Comparison of ENCODE assay signal across 12 cellular contexts in the genomic region with DNA sequence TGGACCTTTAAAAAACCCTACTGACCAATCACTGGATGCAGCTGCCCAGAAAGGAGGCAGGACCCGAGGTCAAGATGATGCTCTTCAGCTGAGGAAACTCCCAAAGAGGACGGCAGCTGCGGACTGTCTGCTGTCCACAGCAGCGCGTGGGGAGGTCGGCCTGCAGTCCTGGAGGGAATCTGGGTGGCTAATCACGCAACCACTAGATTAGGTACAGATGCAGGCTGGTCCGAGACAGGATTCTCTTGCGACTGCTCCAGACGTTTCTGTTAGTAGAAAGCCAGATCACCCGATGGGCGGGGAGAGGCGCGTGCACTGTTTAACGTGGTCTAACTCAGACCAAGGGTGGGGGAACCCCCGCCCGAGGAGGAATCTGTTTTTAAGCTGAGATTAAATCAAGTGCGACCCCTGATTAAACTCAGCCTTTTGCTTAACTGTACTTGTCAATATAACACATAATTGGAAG. TPM values are rescaled to one million over a fixed set of nuclear protein-coding genes. Genes with fewer than 3 reads are reported as not detected.
DNase-seq lines count a peak whose midpoint lies in the region; ATAC-seq and TF ChIP-seq lines count a peak whose summit lies in the region.
"Had no signal": no experiment of that assay in that cellular context is flagged by ENCODE, and none has a peak within 500 bp of the region (broad histone marks: within the 10 kb centered on the region; RNA-seq: fewer than 3 reads in every experiment).

No MANE protein-coding gene starts in this region.

- no peaks in the 10 kb centered on the region for H3K36me3 Mint-ChIP-seq in GM23338 (ENCODE audit: low read depth)
- H3K36me3 Mint-ChIP-seq in mesothelial cell of epicardium, result no peaks in the 10 kb centered on the region
- H3K36me3 Mint-ChIP-seq in T-helper 2 cell treated with Interferon-gamma antibody and Interleukin-4, amounts not matched to agents 5 μg/mL and 100 μg/mL, for 36 hours (ENCODE audit: low read depth), result no peaks in the 10 kb centered on the region
- H3K36me3 Mint-ChIP-seq: natural killer cell had no signal

- no peaks in the 10 kb centered on the region for H3K36me3 ChIP-seq in GM23338 (ENCODE audit: insufficient read depth)

- H3K4me1 ChIP-seq in GM23338 (ENCODE audit: insufficient read depth), result peaks cover 8% of the 10 kb centered on the region; the same call in 1 of the 2 replicates

- H3K27ac ChIP-seq in GM23338 (ENCODE audit: low read depth) (no peak overlapping the region), coronary artery (no peak overlapping the region)

- no peaks in the 10 kb centered on the region for H3K9me2 ChIP-seq in GM23338 (ENCODE audit: insufficient read depth)

- no peak overlapping the region for H3K4me2 ChIP-seq in GM23338

- TF ChIP-seq CTCF in AG09309 (IDR thresholded peaks at IDR 0.05; ENCODE audit: control insufficient read depth, insufficient read depth, low read depth, low read length, missing control alignments) (no peak), GM23338 (conservative IDR thresholded peaks at IDR 0.05; ENCODE audit: low read depth in 2 of 2) (no peak), coronary artery (IDR thresholded peaks at IDR 0.05) (no peak), mesothelial cell of epicardium (IDR thresholded peaks at IDR 0.05; ENCODE audit: unreplicated experiment) (no peak)

- H3K27ac Mint-ChIP-seq in GM23338, result no peak overlapping the region
- H3K27ac Mint-ChIP-seq in mesothelial cell of epicardium, result no peak overlapping the region
- H3K27ac Mint-ChIP-seq in T-helper 2 cell treated with Interferon-gamma antibody and Interleukin-4, amounts not matched to agents 5 μg/mL and 100 μg/mL, for 36 hours, result no peak overlapping the region
- H3K27ac Mint-ChIP-seq: activated naive CD8-positive, alpha-beta T cell treated with anti-CD3 and anti-CD28 coated beads, Interleukin-2, amount 50 U/mL, for 24 hours; natural killer cell had no signal

- H3K27me3 Mint-ChIP-seq in GM23338 (ENCODE audit: insufficient read depth, low read depth, poor library complexity), result peaks cover 15% of the 10 kb centered on the region
- peaks cover 5% of the 10 kb centered on the region for H3K27me3 Mint-ChIP-seq in mesothelial cell of epicardium (ENCODE audit: low read depth)
- H3K27me3 Mint-ChIP-seq in T-helper 2 cell treated with Interferon-gamma antibody and Interleukin-4, amounts not matched to agents 5 μg/mL and 100 μg/mL, for 36 hours (ENCODE audit: low read depth), result peaks cover 33% of the 10 kb centered on the region

- H3K4me3 Mint-ChIP-seq in GM23338, result no peak overlapping the region; the same call in 2 of the 3 replicates
- H3K4me3 Mint-ChIP-seq in mesothelial cell of epicardium, result peak overlapping the region; percentile 29
- H3K4me3 Mint-ChIP-seq in T-helper 2 cell treated with Interferon-gamma antibody and Interleukin-4, amounts not matched to agents 5 μg/mL and 100 μg/mL, for 36 hours, result no peak overlapping the region
- H3K4me3 Mint-ChIP-seq: activated naive CD8-positive, alpha-beta T cell treated with anti-CD3 and anti-CD28 coated beads, Interleukin-2, amount 50 U/mL, for 24 hours; natural killer cell had no signal

- DNase-seq in AG09309 (ENCODE audit: low read depth), result peak; percentile 25
- no peak for DNase-seq in GM23338 (ENCODE audit: low spot score)
- peak; percentile 55 for DNase-seq in coronary artery (ENCODE audit: low spot score)
- DNase-seq in mesothelial cell of epicardium (ENCODE audit: low spot score in 2 of 2, unreplicated experiment in 2 of 2), result no peak
- no peak for DNase-seq in NCI-H345 (lab: John Stamatoyannopoulos, UW)
- no peak for DNase-seq in cerebellum (ENCODE audit: low spot score)
- no peak for DNase-seq in T-helper 2 cell treated with Interferon-gamma antibody and Interleukin-4, amounts not matched to agents 5 μg/mL and 100 μg/mL, for 36 hours (ENCODE audit: low spot score)
- DNase-seq: activated naive CD8-positive, alpha-beta T cell treated with anti-CD3 and anti-CD28 coated beads, Interleukin-2, amount 50 U/mL, for 24 hours; natural killer cell; NCI-H2171 treated with DMSO at 0.1 percent for 48 hours; RPMI8226 had no signal

- ATAC-seq in GM23338 (no peak), HG02588 (IDR thresholded peaks at IDR 0.05; ENCODE audit: unreplicated experiment) (no peak)
- ATAC-seq: activated naive CD8-positive, alpha-beta T cell treated with anti-CD3 and anti-CD28 coated beads, Interleukin-2, amount 50 U/mL, for 24 hours; natural killer cell had no signal

- peak overlapping the region; percentile 30 for H3K4me3 ChIP-seq in AG09309 (ENCODE audit: control insufficient read depth, low read depth, low read length)
- no peak overlapping the region for H3K4me3 ChIP-seq in GM23338
- H3K4me3 ChIP-seq in coronary artery, result peak overlapping the region; percentile 24

- H3K4me1 Mint-ChIP-seq in GM23338, result peaks cover 10% of the 10 kb centered on the region
- peaks cover 5% of the 10 kb centered on the region for H3K4me1 Mint-ChIP-seq in mesothelial cell of epicardium
- peaks cover 15% of the 10 kb centered on the region for H3K4me1 Mint-ChIP-seq in T-helper 2 cell treated with Interferon-gamma antibody and Interleukin-4, amounts not matched to agents 5 μg/mL and 100 μg/mL, for 36 hours (ENCODE audit: low read depth)
- H3K4me1 Mint-ChIP-seq: natural killer cell had no signal

- H4K20me1 ChIP-seq in GM23338 (replicated peaks; ENCODE audit: insufficient read depth), result no peaks in the 10 kb centered on the region

- no peaks in the 10 kb centered on the region for H3K79me2 ChIP-seq in GM23338 (replicated peaks; ENCODE audit: insufficient read depth)

- no peaks in the 10 kb centered on the region for H3K27me3 ChIP-seq in GM23338 (ENCODE audit: insufficient read depth)

- peak overlapping the region; percentile 88 for H2AFZ ChIP-seq in GM23338

- no peaks in the 10 kb centered on the region; the same call in 2 of the 3 replicates for H3K9me3 Mint-ChIP-seq in GM23338
- no peaks in the 10 kb centered on the region for H3K9me3 Mint-ChIP-seq in mesothelial cell of epicardium
- no peaks in the 10 kb centered on the region for H3K9me3 Mint-ChIP-seq in T-helper 2 cell treated with Interferon-gamma antibody and Interleukin-4, amounts not matched to agents 5 μg/mL and 100 μg/mL, for 36 hours
- H3K9me3 Mint-ChIP-seq: activated naive CD8-positive, alpha-beta T cell treated with anti-CD3 and anti-CD28 coated beads, Interleukin-2, amount 50 U/mL, for 24 hours; natural killer cell had no signal

- H3F3A ChIP-seq in GM23338 (replicated peaks; ENCODE audit: low read depth), result 0 out of 2 replicates have a peak, but pooled peaks cover 7% of the 10 kb centered on the region

TF ChIP-seq in GM23338, 12 proteins besides CTCF, POLR2A, EP300 and RAD21 (continues in another document):
- TF ChIP-seq POLR2AphosphoS5 (IDR thresholded peaks at IDR 0.05; ENCODE audit: low read depth), result no peak

RNA-seq across cellular contexts. Expression of a gene that starts 8.8 kb away (rescaled TPM):
- not detected in 2 replicates for total RNA-seq in GM23338 (2014; rRNA removed; shearing (Covaris generic))
- not detected in 2 replicates for polyA plus RNA-seq in GM23338 (2016; fragmentation: Nextera tagmentation; extraction: Ambion mirVana)
- total RNA-seq in mesothelial cell of epicardium (not detected in 3 replicates), cerebellum (not detected)
- total RNA-seq: natural killer cell had no signal

RNA-seq across cellular contexts. Expression of a gene that starts 20.6 kb away (rescaled TPM):
- not detected in 2 replicates for total RNA-seq in GM23338 (2014; rRNA removed; shearing (Covaris generic))
- not detected in 2 replicates for polyA plus RNA-seq in GM23338 (2016; fragmentation: Nextera tagmentation; extraction: Ambion mirVana)
- total RNA-seq in mesothelial cell of epicardium (not detected in 3 replicates), cerebellum (not detected)
- total RNA-seq: natural killer cell had no signal

RNA-seq across cellular contexts. Expression of a gene that starts 49.8 kb away (rescaled TPM):
- total RNA-seq in GM23338 (2014; rRNA removed; shearing (Covaris generic)), result 12.5 and 13.4 TPM in 2 replicates
- 4.1 and 4.8 TPM in 2 replicates for polyA plus RNA-seq in GM23338 (2016; fragmentation: Nextera tagmentation; extraction: Ambion mirVana)
- total RNA-seq in mesothelial cell of epicardium (21.8 to 22.3 TPM (median 21.8 TPM) in 3 replicates), cerebellum (38.5 TPM)

RNA-seq across cellular contexts. Expression of a gene that starts 53.3 kb away (rescaled TPM):
- total RNA-seq in GM23338 (2014; rRNA removed; shearing (Covaris generic)), result 121 and 140 TPM in 2 replicates
- 37.9 and 38.3 TPM in 2 replicates for polyA plus RNA-seq in GM23338 (2016; fragmentation: Nextera tagmentation; extraction: Ambion mirVana)
- total RNA-seq in mesothelial cell of epicardium (87.3 to 95.9 TPM (median 95.1 TPM) in 3 replicates), cerebellum (24.5 TPM)
- total RNA-seq: natural killer cell had no signal

Comparison
In these comparisons a context has a peak if more than half of its experiments do, and no peak if none do; other contexts are left out.
1. DNase-seq: peak in AG09309 (single experiment) and coronary artery (single experiment); none in GM23338 (single experiment), mesothelial cell of epicardium (0 of 2), NCI-H345 (single experiment), cerebellum (single experiment) and T-helper 2 cell treated with Interferon-gamma antibody and Interleukin-4, amounts not matched to agents 5 μg/mL and 100 μg/mL, for 36 hours (single experiment).